Comparison of ENCODE assay signal across 7 cellular contexts in the genomic region with DNA sequence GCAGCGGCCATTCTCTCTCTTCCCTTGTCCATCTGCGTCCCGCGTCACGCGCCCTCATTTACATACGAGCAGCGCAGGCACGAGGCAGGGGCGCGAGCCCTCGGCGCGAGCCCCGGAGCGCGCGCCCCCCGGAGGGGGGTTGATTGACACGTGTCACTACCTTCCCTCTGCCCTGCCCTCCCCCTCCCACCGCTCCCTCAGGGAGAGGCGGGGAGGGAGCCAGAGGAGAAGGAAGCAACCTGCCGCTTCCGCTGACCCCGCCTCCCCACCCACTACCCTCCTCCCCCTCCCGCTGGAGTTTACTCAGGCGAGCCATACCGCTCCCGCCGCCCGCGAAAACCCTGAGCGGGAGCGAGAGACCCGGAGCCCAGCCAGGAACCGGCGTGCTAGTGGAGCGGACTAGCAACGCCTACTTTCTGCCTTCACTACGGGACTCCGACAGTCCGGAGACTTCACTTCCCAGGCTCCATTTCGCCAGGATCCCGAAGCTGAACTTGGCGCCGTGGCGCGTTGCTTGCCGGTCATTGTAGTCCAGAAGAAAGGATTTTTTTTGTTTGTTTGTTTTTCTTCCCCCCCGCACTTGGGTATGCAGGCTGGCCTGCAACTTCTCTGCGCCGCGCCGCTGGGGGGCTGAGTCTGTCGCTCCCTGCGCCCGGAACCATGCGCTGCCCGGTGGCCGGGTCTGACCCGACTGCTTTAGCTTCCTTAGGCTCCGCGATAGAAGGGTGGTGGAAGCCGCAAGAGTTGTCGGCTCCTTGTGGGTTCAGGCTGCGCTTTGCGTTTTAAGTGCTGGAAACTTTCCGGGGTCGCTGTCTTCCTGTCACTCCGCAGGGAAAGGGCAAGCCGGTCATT. TPM values are rescaled to one million over a fixed set of nuclear protein-coding genes. Genes with fewer than 3 reads are reported as not detected.
DNase-seq lines count a peak whose midpoint lies in the region; ATAC-seq and TF ChIP-seq lines count a peak whose summit lies in the region.

LCORL (minus strand) TSS at position 36 of the 852 bp plus-strand sequence; CDS start at position 32, 4 bp downstream.

- WGBS in hepatocyte (ENCODE audit: low lambda C conversion rate, missing lambda C conversion rate), result under 1% methylated on average over 45 of the region's 71 CpGs

- no peaks in the 10 kb centered on the region for H3K9me3 ChIP-seq in hepatocyte (ENCODE audit: low read depth)

- H3K4me3 ChIP-seq in hepatocyte, result peak within 1 kb of the TSS; percentile 85

- ATAC-seq in GM18499 (IDR thresholded peaks at IDR 0.05; ENCODE audit: insufficient read depth, unreplicated experiment) (peak; percentile 74), HG02970 (IDR thresholded peaks at IDR 0.05; ENCODE audit: low FRiP score, unreplicated experiment) (peak; percentile 78)

- H3K79me2 ChIP-seq in hepatocyte, result peaks cover 36% of the 10 kb centered on the region

- peaks cover 6% of the 10 kb centered on the region for H3K4me1 ChIP-seq in hepatocyte (ENCODE audit: insufficient read depth)

- H3K27me3 ChIP-seq in hepatocyte, result no peaks in the 10 kb centered on the region

- H4K20me1 ChIP-seq in hepatocyte (ENCODE audit: insufficient read depth, poor library complexity, severe bottlenecking), result peaks cover 30% of the 10 kb centered on the region

- peak; percentile 5 for TF ChIP-seq CTCF in hepatocyte (IDR thresholded peaks at IDR 0.05; ENCODE audit: poor library complexity)

- H3K36me3 ChIP-seq in hepatocyte (replicated peaks; ENCODE audit: insufficient read depth, low read depth), result no peaks in the 10 kb centered on the region

- H3K27ac ChIP-seq in hepatocyte, result peak within 1 kb of the TSS; percentile 97

- no peaks in the 10 kb centered on the region for H3K9me2 ChIP-seq in hepatocyte (replicated peaks; ENCODE audit: insufficient read depth)

- peak within 1 kb of the TSS; percentile 89 for H3K4me2 ChIP-seq in hepatocyte

- DNase-seq in NCI-H1930 (lab: John Stamatoyannopoulos, UW) (peak; percentile 99 to 100), T-helper 9 cell (peak; percentile 73), astrocyte of the hippocampus (ENCODE audit: low read depth, low spot score) (peak; percentile 98), hepatocyte (ENCODE audit: low spot score) (peak; percentile 97), renal cortical epithelial cell (ENCODE audit: low read depth) (peak; percentile 95)

- H2AFZ ChIP-seq in hepatocyte, result peak within 1 kb of the TSS; percentile 95

RNA-seq across cellular contexts. Expression of gene LCORL, which starts in this region (rescaled TPM):
- total RNA-seq in hepatocyte (19.6 and 29.1 TPM in 2 replicates), renal cortical epithelial cell (25.4 and 28.3 TPM in 2 replicates)
- polyA plus RNA-seq in hepatocyte, result 9.4 and 12.6 TPM in 2 replicates

Comparison
In these comparisons a context has a peak if more than half of its experiments do, and no peak if none do; other contexts are left out.
1. Peak in every context shown above with its lines: DNase-seq, ATAC-seq, H3K4me3 ChIP-seq and H3K27ac ChIP-seq.